In the genomic region with DNA sequence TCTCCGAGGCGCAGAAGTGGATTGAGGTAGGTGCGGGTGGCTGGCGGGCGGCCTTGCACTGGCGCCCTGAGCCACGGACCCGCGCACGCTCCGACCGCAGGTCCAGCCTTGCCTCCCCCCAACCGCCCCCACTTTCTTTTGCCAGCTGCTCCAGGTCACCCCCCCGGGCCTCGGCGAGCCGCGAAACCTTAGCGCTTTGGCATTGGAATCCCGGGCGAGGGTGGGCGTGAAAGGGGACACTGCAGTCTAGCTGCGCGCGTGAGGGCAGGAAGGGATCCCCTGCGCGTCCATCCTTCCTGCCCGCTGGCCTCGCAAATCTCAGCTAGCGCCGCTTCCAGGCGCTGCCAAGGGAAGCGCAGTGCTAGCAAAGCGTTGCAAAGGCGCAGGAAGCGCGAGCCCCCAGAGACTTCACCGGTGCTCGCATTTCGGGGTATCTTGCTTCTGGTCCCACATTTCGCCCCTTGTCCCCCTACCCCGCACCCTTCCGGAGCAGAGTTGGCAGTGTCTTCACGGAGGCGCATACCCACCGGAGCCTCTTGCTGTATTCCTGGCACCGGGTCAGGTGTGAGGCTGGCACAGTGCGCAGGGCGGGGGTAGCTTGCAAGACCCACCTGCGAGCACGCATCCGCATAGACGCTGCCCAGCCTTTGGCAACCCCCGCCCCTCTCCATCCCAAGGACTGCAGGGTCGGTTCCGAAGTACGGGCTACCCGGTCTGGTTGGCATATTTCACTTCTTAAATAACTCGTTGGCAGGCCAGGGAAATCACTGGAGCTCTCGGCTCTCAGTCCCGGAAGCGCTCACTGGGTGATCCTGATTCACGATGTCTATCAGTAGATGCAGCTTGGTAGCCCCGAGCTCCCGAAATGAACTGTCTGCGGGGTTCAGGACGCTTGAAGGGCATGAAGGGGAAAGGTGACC, we compare ENCODE assay signal across 9 cellular contexts.
DNase-seq lines count a peak whose midpoint lies in the region; ATAC-seq, FAIRE-seq and TF ChIP-seq lines count a peak whose summit lies in the region.
"Had no signal": no experiment of that assay in that cellular context is flagged by ENCODE, and none has a peak within 500 bp of the region (broad histone marks: within the 10 kb centered on the region; RNA-seq: fewer than 3 reads in every experiment).

No MANE protein-coding gene starts in this region.

- H3K27me3 ChIP-seq in heart left ventricle = peaks cover 0 to 20% (median 0%) of the 10 kb centered on the region in 9 donors
- H3K27me3 ChIP-seq in pancreas = no peaks in the 10 kb centered on the region

- POLR2A ChIA-PET in HEK293T (lab: Yijun Ruan, JAX) = interaction anchor here (0.6 to 2.2 kb wide), 14 partner anchors 9 to 103 kb away, joined by 3 to 9 read pairs (median 4); no protein-coding TSS in a partner anchor

- ATAC-seq in heart left ventricle (peak; percentile 16 to 44 (median 38)), pancreas (peak; percentile 25 to 58 (median 54)), HG02571 (IDR thresholded peaks at IDR 0.05; ENCODE audit: unreplicated experiment) (no peak), GM19023 (IDR thresholded peaks at IDR 0.05; ENCODE audit: unreplicated experiment) (no peak)

- H3K27ac ChIP-seq in 22Rv1 (peak overlapping the region; percentile 99), heart left ventricle (peak overlapping the region; percentile 64 to 96 (median 86)), pancreas (peak overlapping the region in 2 of 4 donors; percentile 76 to 82)

- intact Hi-C loops in heart left ventricle (cut with DNase I) (loop anchor here (2.0 to 10.0 kb wide), 17 partner anchors 54 to 294 kb away; partner anchors contain the start of gene LIMCH1 (in 9 of the 10)), pancreas (cut with DNase I) (no loop called here)

- peaks cover 0 to 6% (median 0%) of the 10 kb centered on the region in 9 donors for H3K36me3 ChIP-seq in heart left ventricle
- no peaks in the 10 kb centered on the region for H3K36me3 ChIP-seq in pancreas

- no peak for TF ChIP-seq CTCF in 22Rv1 (IDR thresholded peaks at IDR 0.05)
- peak in 1 of 12 donors; percentile 1 for TF ChIP-seq CTCF in heart left ventricle (IDR thresholded peaks at IDR 0.05)
- TF ChIP-seq CTCF in pancreas (IDR thresholded peaks at IDR 0.05) = no peak

- H3K4me3 ChIP-seq in heart left ventricle (peak overlapping the region; percentile 70 to 94 (median 86)), pancreas (peak overlapping the region; percentile 38 to 81 (median 65))

- no peak for TF ChIP-seq POLR2A in heart left ventricle (IDR thresholded peaks at IDR 0.05)

- CTCF ChIA-PET in HEK293T (lab: Yijun Ruan, JAX) = interaction anchor here (0.6 to 1.1 kb wide), 3 partner anchors 77 to 301 kb away, joined by 3 read pairs; no protein-coding TSS in a partner anchor

- H3K4me1 ChIP-seq in heart left ventricle (peaks cover 0 to 62% (median 36%) of the 10 kb centered on the region in 12 donors), pancreas (peaks cover 0 to 11% (median 0%) of the 10 kb centered on the region in 3 donors)

- WGBS in heart left ventricle, 4 donors = 0 to 1% (median 1%) methylated on average over 18 to 67 of the region's 67 CpGs
- WGBS in pancreas, 2 donors = 1 to 2% methylated on average over 59 to 67 of the region's 67 CpGs

- H3K9me3 ChIP-seq in heart left ventricle (no peaks in the 10 kb centered on the region), pancreas (no peaks in the 10 kb centered on the region)

- no peak for FAIRE-seq in pancreas (lab: Jason Lieb, UNC)
- FAIRE-seq: colon had no signal

- DNase-seq in HEK293T (ENCODE audit: extremely low spot score) (peak; percentile 20), T1000 (lab: John Stamatoyannopoulos, UW) (peak; percentile 77), heart left ventricle (peak; percentile 49 to 66 (median 57)), pancreas (peak; percentile 31 to 75 (median 48)), SIG-M5 treated with dmso at 0.1 percent for 504 hours (lab: John Stamatoyannopoulos, UW; ENCODE audit: unreplicated experiment) (no peak)

TF ChIP-seq in HEK293T, 16 proteins besides CTCF, POLR2A, EP300 and RAD21:
- no peak for TF ChIP-seq SP1 (IDR thresholded peaks at IDR 0.05)
- TF ChIP-seq L3MBTL2 (conservative IDR thresholded peaks at IDR 0.05) = no peak
- TF ChIP-seq CTBP1 (IDR thresholded peaks at IDR 0.05; ENCODE audit: borderline replicate concordance) = no peak
- no peak for TF ChIP-seq BHLHE40 (IDR thresholded peaks at IDR 0.05; ENCODE audit: borderline replicate concordance)
- no peak for TF ChIP-seq FOXM1 (IDR thresholded peaks at IDR 0.05; ENCODE audit: borderline replicate concordance)
- no peak for TF ChIP-seq HDGF (IDR thresholded peaks at IDR 0.05; ENCODE audit: borderline replicate concordance)
- TF ChIP-seq, protein P1, sequence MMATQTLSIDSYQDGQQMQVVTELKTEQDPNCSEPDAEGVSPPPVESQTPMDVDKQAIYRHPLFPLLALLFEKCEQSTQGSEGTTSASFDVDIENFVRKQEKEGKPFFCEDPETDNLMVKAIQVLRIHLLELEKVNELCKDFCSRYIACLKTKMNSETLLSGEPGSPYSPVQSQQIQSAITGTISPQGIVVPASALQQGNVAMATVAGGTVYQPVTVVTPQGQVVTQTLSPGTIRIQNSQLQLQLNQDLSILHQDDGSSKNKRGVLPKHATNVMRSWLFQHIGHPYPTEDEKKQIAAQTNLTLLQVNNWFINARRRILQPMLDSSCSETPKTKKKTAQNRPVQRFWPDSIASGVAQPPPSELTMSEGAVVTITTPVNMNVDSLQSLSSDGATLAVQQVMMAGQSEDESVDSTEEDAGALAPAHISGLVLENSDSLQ (IDR thresholded peaks at IDR 0.05) = no peak
- TF ChIP-seq FOXA1 (IDR thresholded peaks at IDR 0.05) = no peak
- TF ChIP-seq ZNF384 (IDR thresholded peaks at IDR 0.05) = no peak
- no peak for TF ChIP-seq FOXK2 (IDR thresholded peaks at IDR 0.05)
- TF ChIP-seq TARDBP (IDR thresholded peaks at IDR 0.05) = no peak
- no peak for TF ChIP-seq ARNT (IDR thresholded peaks at IDR 0.05)
- no peak for TF ChIP-seq ELF4 (IDR thresholded peaks at IDR 0.05)
- no peak for TF ChIP-seq NFRKB (IDR thresholded peaks at IDR 0.05)
- no peak for TF ChIP-seq SUZ12 (IDR thresholded peaks at IDR 0.05)

Comparison
In these comparisons a context has a peak if more than half of its experiments do, and no peak if none do; other contexts are left out.
1. ATAC-seq: peak in heart left ventricle (4 of 4) and pancreas (4 of 4); none in HG02571 (single experiment) and GM19023 (single experiment).
2. intact Hi-C loops: an anchor here in heart left ventricle (2.0 to 10.0 kb wide); none called in pancreas.